Comparison of ENCODE assay signal across 9 cellular contexts in the genomic region with DNA sequence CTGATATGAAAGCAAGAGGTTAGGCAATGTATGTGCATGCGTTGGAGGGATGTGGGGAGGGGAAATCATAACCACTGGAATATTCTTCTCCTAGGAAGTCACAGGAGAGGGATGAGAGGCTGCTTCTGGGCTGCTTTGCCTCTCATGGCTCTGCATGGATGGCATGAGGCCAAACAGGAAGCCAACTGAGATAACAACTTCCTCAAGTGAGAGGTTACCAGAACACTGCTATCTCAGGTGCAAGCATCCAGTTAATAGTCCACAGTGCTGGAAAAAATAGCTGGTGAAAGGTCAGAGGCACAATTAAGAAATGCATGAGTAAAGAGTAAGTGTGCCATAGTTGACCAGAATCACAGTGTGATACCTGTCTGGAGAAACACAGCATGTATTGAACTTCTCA.
DNase-seq lines count a peak whose midpoint lies in the region; ATAC-seq and TF ChIP-seq lines count a peak whose summit lies in the region.
"Had no signal": no experiment of that assay in that cellular context is flagged by ENCODE, and none has a peak within 500 bp of the region (broad histone marks: within the 10 kb centered on the region; RNA-seq: fewer than 3 reads in every experiment).

No MANE protein-coding gene starts in this region.

- H3K27ac ChIP-seq in OCI-LY1 (ENCODE audit: low read depth, low read length, poor library complexity, severe bottlenecking) (peak overlapping the region; percentile 43), neuronal stem cell (replicated peaks; ENCODE audit: low read length) (no peak overlapping the region)
- H3K27ac ChIP-seq: esophagus squamous epithelium had no signal

- no peak overlapping the region for H3K9ac ChIP-seq in OCI-LY1 (ENCODE audit: low read length)
- H3K9ac ChIP-seq in neuronal stem cell (ENCODE audit: low read depth, low read length, poor library complexity), result no peak overlapping the region

- H2BK5ac ChIP-seq in neuronal stem cell (ENCODE audit: low read length), result no peak overlapping the region

- H2BK120ac ChIP-seq in neuronal stem cell (ENCODE audit: low read depth, low read length), result no peak overlapping the region

- WGBS in neuronal stem cell (ENCODE audit: extremely low coverage in 2 of 2, insufficient read length in 2 of 2, insufficient replicate concordance in 1 of 2), 2 donors, result no CpG with 5 or more reads among the region's 1 CpG

- H3K27me3 ChIP-seq in OCI-LY1 (ENCODE audit: insufficient read depth, low read length), result no peaks in the 10 kb centered on the region
- H3K27me3 ChIP-seq in neuronal stem cell (ENCODE audit: control insufficient read depth in 3 of 3, insufficient read depth in 3 of 3, low read depth in 1 of 3, low read length in 3 of 3), result no peaks in the 10 kb centered on the region
- H3K27me3 ChIP-seq: esophagus squamous epithelium had no signal

- no peaks in the 10 kb centered on the region for H3K79me2 ChIP-seq in OCI-LY1 (ENCODE audit: insufficient read depth, low read length)

- peak; percentile 58 for ATAC-seq in GM18909 (IDR thresholded peaks at IDR 0.05; ENCODE audit: poor library complexity, unreplicated experiment)

- no peaks in the 10 kb centered on the region; the same call in 1 of the 2 replicates for H3F3A ChIP-seq in OCI-LY1 (ENCODE audit: insufficient read depth, low read length)

- H2BK12ac ChIP-seq in neuronal stem cell (ENCODE audit: low read length), result no peak overlapping the region

- H3K4me2 ChIP-seq in OCI-LY1 (ENCODE audit: low read length), result no peak overlapping the region
- no peak overlapping the region for H3K4me2 ChIP-seq in neuronal stem cell (ENCODE audit: insufficient read depth, low read length, poor library complexity, severe bottlenecking)

- H2AK5ac ChIP-seq in neuronal stem cell (ENCODE audit: low read depth, low read length), result no peak overlapping the region

- H3K4me1 ChIP-seq in OCI-LY1 (ENCODE audit: insufficient read depth, low read length, severe bottlenecking), result peaks cover 34% of the 10 kb centered on the region
- peaks cover 1 to 9% of the 10 kb centered on the region in 2 donors for H3K4me1 ChIP-seq in neuronal stem cell (ENCODE audit: control insufficient read depth in 2 of 2, insufficient read depth in 1 of 2, low read depth in 1 of 2, low read length in 2 of 2)

- no peak for TF ChIP-seq CTCF in OCI-LY1 (IDR thresholded peaks at IDR 0.05; ENCODE audit: low read length)
- no peak for TF ChIP-seq CTCF in epithelial cell of esophagus (IDR thresholded peaks at IDR 0.05; ENCODE audit: insufficient read depth, low read depth, low read length, missing control alignments)

- no peaks in the 10 kb centered on the region for H4K20me1 ChIP-seq in OCI-LY1 (ENCODE audit: insufficient read depth, low read length)

- H3K4ac ChIP-seq in neuronal stem cell (ENCODE audit: low read length), result no peak overlapping the region

- no peak overlapping the region for H4K91ac ChIP-seq in neuronal stem cell (ENCODE audit: low read depth, low read length, poor library complexity)

- H3K9me3 ChIP-seq in OCI-LY1 (ENCODE audit: low read length) (no peaks in the 10 kb centered on the region), neuronal stem cell (replicated peaks in 1 of 2; ENCODE audit: control insufficient read depth in 2 of 2, insufficient read depth in 1 of 2, low read depth in 1 of 2, low read length in 2 of 2) (peaks cover 0 to 6% of the 10 kb centered on the region in 2 donors)
- H3K9me3 ChIP-seq: esophagus squamous epithelium had no signal

- no peaks in the 10 kb centered on the region for H3K9me2 ChIP-seq in OCI-LY1 (ENCODE audit: low read depth, low read length)

- no peak overlapping the region for H4K8ac ChIP-seq in neuronal stem cell (ENCODE audit: low read depth, low read length)

- H3K23ac ChIP-seq in neuronal stem cell (ENCODE audit: low read depth, low read length, poor library complexity), result no peak overlapping the region

- no peak overlapping the region for H2AFZ ChIP-seq in OCI-LY1 (ENCODE audit: low read length)
- no peak overlapping the region for H2AFZ ChIP-seq in neuronal stem cell (ENCODE audit: low read length)

- H2BK15ac ChIP-seq in neuronal stem cell (ENCODE audit: low read length), result no peak overlapping the region

- H3K14ac ChIP-seq in neuronal stem cell (ENCODE audit: low read length), result no peak overlapping the region

- DNase-seq in CMK (ENCODE audit: low read depth) (peak; percentile 14), epithelial cell of esophagus (ENCODE audit: low read depth) (peak; percentile 18), AG08396 (ENCODE audit: low spot score) (no peak), NCI-H82 (lab: John Stamatoyannopoulos, UW) (no peak), neuronal stem cell (ENCODE audit: low spot score) (no peak), NCI-H2171 (lab: John Stamatoyannopoulos, UW) (no peak)
- DNase-seq: esophagus squamous epithelium had no signal

- peaks cover 13% of the 10 kb centered on the region; the same call in 1 of the 2 replicates for H3K36me3 ChIP-seq in OCI-LY1 (ENCODE audit: insufficient read depth, low read length)
- H3K36me3 ChIP-seq in neuronal stem cell (replicated peaks in 1 of 2; ENCODE audit: control insufficient read depth in 2 of 2, insufficient read depth in 2 of 2, low read length in 2 of 2), result peaks cover 3 to 29% of the 10 kb centered on the region in 2 donors
- H3K36me3 ChIP-seq: esophagus squamous epithelium had no signal

- no peak overlapping the region for H3K18ac ChIP-seq in neuronal stem cell (ENCODE audit: low read length)

- H3K4me3 ChIP-seq in OCI-LY1 (ENCODE audit: low read depth, low read length, poor library complexity, severe bottlenecking), result no peak overlapping the region
- no peak overlapping the region for H3K4me3 ChIP-seq in epithelial cell of esophagus (ENCODE audit: low read length)
- H3K4me3 ChIP-seq in neuronal stem cell (ENCODE audit: low read length in 2 of 2), result no peak overlapping the region
- H3K4me3 ChIP-seq: esophagus squamous epithelium had no signal

- H3K79me1 ChIP-seq in neuronal stem cell (ENCODE audit: low read depth, low read length), result no peaks in the 10 kb centered on the region

Comparison
In these comparisons a context has a peak if more than half of its experiments do, and no peak if none do; other contexts are left out.
1. DNase-seq: peak in CMK (single experiment) and epithelial cell of esophagus (single experiment); none in AG08396 (single experiment), NCI-H82 (single experiment), neuronal stem cell (single experiment) and NCI-H2171 (single experiment).